ENCODE assay signal across 9 cellular contexts in the genomic region with DNA sequence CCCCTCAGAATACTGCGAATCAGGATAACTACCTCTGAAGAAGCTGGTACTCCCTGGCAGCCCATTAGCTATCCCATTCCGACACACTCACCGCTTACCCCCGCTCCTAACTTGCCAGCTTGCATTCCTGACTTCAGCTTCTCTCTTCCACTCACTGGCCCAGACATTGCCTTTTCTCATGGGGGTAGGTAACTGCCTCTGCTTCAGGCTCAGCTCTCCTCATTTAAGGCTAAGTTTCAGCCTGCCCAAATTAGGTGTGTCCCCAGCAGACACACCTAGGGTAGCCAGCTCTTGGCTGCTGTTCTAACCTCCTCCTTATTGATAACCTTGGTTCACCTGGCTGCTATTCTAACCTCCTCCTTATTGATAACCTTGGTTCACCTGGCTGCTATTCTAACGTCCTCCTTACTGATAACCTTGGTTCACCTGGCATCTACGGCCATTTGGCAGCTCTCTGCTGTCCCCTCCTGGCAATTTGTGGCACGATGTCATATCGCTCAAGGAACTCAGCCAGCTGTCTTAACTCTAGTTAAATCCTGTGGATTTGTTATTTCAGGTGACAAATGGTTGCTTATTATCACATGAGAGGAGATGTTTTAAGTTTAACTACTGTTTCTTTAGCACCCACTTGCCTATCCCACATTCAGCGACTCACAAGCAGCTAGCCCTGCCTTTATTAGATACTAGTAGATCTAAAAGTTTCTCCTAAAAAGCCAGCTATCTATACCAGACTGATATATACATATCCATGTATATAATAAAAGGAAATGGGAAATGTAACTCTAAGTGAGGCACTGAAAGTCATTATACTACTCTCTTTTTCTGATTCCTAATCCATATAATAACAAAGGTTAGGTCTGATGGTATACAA.
A peak's percentile ranks its signal among the peaks of the same experiment; 100 is the strongest.
DNase-seq lines count a peak whose midpoint lies in the region; ATAC-seq, FAIRE-seq and TF ChIP-seq lines count a peak whose summit lies in the region.
"Had no signal": no experiment of that assay in that cellular context is flagged by ENCODE, and none has a peak within 500 bp of the region (broad histone marks: within the 10 kb centered on the region; RNA-seq: fewer than 3 reads in every experiment).

No MANE protein-coding gene starts in this region.

- H3K9me3 ChIP-seq in uterus, result no peaks in the 10 kb centered on the region
- H3K9me3 ChIP-seq: BLaER1 treated with 17β-estradiol and CSF1 and Interleukin-3, amounts not matched to agents 10 nM and 100 nM had no signal

- no peak overlapping the region for H3K4me3 Mint-ChIP-seq in activated naive CD8-positive, alpha-beta T cell treated with anti-CD3 and anti-CD28 coated beads, Interleukin-2, amount 50 U/mL, for 24 hours
- no peak overlapping the region for H3K4me3 Mint-ChIP-seq in nephron

- TF ChIP-seq POLR2A in H54 (IDR thresholded peaks at IDR 0.05; ENCODE audit: low read depth, low read length) (no peak), uterus (IDR thresholded peaks at IDR 0.05) (no peak)

- H3K27me3 ChIP-seq in uterus, result no peaks in the 10 kb centered on the region
- H3K27me3 ChIP-seq: BLaER1 treated with 17β-estradiol and CSF1 and Interleukin-3, amounts not matched to agents 10 nM and 100 nM had no signal

- H3K9me3 Mint-ChIP-seq in activated naive CD8-positive, alpha-beta T cell treated with anti-CD3 and anti-CD28 coated beads, Interleukin-2, amount 50 U/mL, for 24 hours, result no peaks in the 10 kb centered on the region
- H3K9me3 Mint-ChIP-seq in nephron, result no peaks in the 10 kb centered on the region

- no peaks in the 10 kb centered on the region for H3K4me1 ChIP-seq in uterus
- H3K4me1 ChIP-seq: BLaER1 treated with 17β-estradiol and CSF1 and Interleukin-3, amounts not matched to agents 10 nM and 100 nM had no signal

- no peak overlapping the region for H3K27ac ChIP-seq in uterus
- H3K27ac ChIP-seq: BLaER1 treated with 17β-estradiol and CSF1 and Interleukin-3, amounts not matched to agents 10 nM and 100 nM had no signal

- intact Hi-C loops in uterus (cut with DNase I; ENCODE audit: low total_unique reads), result no loop called here

- H3K4me3 ChIP-seq in uterus, result no peak overlapping the region
- H3K4me3 ChIP-seq: BLaER1 treated with 17β-estradiol and CSF1 and Interleukin-3, amounts not matched to agents 10 nM and 100 nM had no signal

- H3K4me1 Mint-ChIP-seq in activated naive CD8-positive, alpha-beta T cell treated with anti-CD3 and anti-CD28 coated beads, Interleukin-2, amount 50 U/mL, for 24 hours, result no peaks in the 10 kb centered on the region
- peaks cover 12% of the 10 kb centered on the region for H3K4me1 Mint-ChIP-seq in nephron

- H3K36me3 ChIP-seq in uterus, result no peaks in the 10 kb centered on the region
- H3K36me3 ChIP-seq: BLaER1 treated with 17β-estradiol and CSF1 and Interleukin-3, amounts not matched to agents 10 nM and 100 nM had no signal

- TF ChIP-seq CTCF in LNCAP (IDR thresholded peaks at IDR 0.05) (peak; percentile 88), nephron (IDR thresholded peaks at IDR 0.05; ENCODE audit: unreplicated experiment in 3 of 3) (peak; percentile 28 to 49 (median 33)), uterus (IDR thresholded peaks at IDR 0.05) (no peak)

- no peak for FAIRE-seq in H54 (lab: Jason Lieb, UNC)

- peaks cover 5% of the 10 kb centered on the region for H3K27me3 Mint-ChIP-seq in activated naive CD8-positive, alpha-beta T cell treated with anti-CD3 and anti-CD28 coated beads, Interleukin-2, amount 50 U/mL, for 24 hours
- no peaks in the 10 kb centered on the region for H3K27me3 Mint-ChIP-seq in nephron (ENCODE audit: low read depth)

- H3K27ac Mint-ChIP-seq in activated naive CD8-positive, alpha-beta T cell treated with anti-CD3 and anti-CD28 coated beads, Interleukin-2, amount 50 U/mL, for 24 hours, result no peak overlapping the region
- H3K27ac Mint-ChIP-seq in nephron, result no peak overlapping the region

- DNase-seq in NCI-H2081 (lab: John Stamatoyannopoulos, UW) (peak; percentile 5 to 33), NCI-H2081 treated with DMSO at 0.1 percent for 48 hours (lab: John Stamatoyannopoulos, UW) (no peak), H54 (ENCODE audit: insufficient read length, low spot score) (no peak), uterus (no peak)
- peak; percentile 11 for DNase-seq in activated naive CD8-positive, alpha-beta T cell treated with anti-CD3 and anti-CD28 coated beads, Interleukin-2, amount 50 U/mL, for 24 hours

- no peak for ATAC-seq in activated naive CD8-positive, alpha-beta T cell treated with anti-CD3 and anti-CD28 coated beads, Interleukin-2, amount 50 U/mL, for 24 hours
- no peak for ATAC-seq in GM21619 (IDR thresholded peaks at IDR 0.05; ENCODE audit: unreplicated experiment)

- no peaks in the 10 kb centered on the region for H3K36me3 Mint-ChIP-seq in activated naive CD8-positive, alpha-beta T cell treated with anti-CD3 and anti-CD28 coated beads, Interleukin-2, amount 50 U/mL, for 24 hours (ENCODE audit: low read depth)
- H3K36me3 Mint-ChIP-seq in nephron (ENCODE audit: low read depth), result no peaks in the 10 kb centered on the region

Comparison
In these comparisons a context has a peak if more than half of its experiments do, and no peak if none do; other contexts are left out.
1. DNase-seq: peak in NCI-H2081 (2 of 2) and activated naive CD8-positive, alpha-beta T cell treated with anti-CD3 and anti-CD28 coated beads, Interleukin-2, amount 50 U/mL, for 24 hours (single experiment); none in NCI-H2081 treated with DMSO at 0.1 percent for 48 hours (single experiment), H54 (single experiment) and uterus (0 of 2).
2. CTCF ChIP-seq: peak in LNCAP (single experiment) and nephron (3 of 3); none in uterus (0 of 4).